ENCODE assay signal across 36 cellular contexts in genomic region chr1:18786149-18786548, GRCh38.
A peak's percentile ranks its signal among the peaks of the same experiment; 100 is the strongest.
DNase-seq lines count a peak whose midpoint lies in the region; ATAC-seq, FAIRE-seq and TF ChIP-seq lines count a peak whose summit lies in the region.
"Had no signal": no experiment of that assay in that cellular context is flagged by ENCODE, and none has a peak within 500 bp of the region (broad histone marks: within the 10 kb centered on the region; RNA-seq: fewer than 3 reads in every experiment).

No MANE protein-coding gene starts in this region.

- H2BK12ac ChIP-seq in H1 (ENCODE audit: low read depth, low read length): no peak overlapping the region; the same call in 1 of the 2 replicates

- no peak overlapping the region; the same call in 1 of the 2 replicates for H2AK5ac ChIP-seq in H1 (ENCODE audit: low read depth, low read length)

- no peak overlapping the region for H3K14ac ChIP-seq in H1 (ENCODE audit: insufficient read length)

- in situ Hi-C loops in K562 (cut with MboI): no loop called here

- H2BK5ac ChIP-seq in H1 (ENCODE audit: low read depth, low read length): no peak overlapping the region

- DNase-seq in GM23338 (ENCODE audit: low spot score) (no peak), RPMI7951 (ENCODE audit: low read depth) (peak; percentile 5), K562 (ENCODE audit: extremely low read depth in 1 of 4, low spot score in 3 of 4) (no peak), H1 (ENCODE audit: low read depth in 1 of 2, low spot score in 2 of 2) (no peak), DMS53 (lab: John Stamatoyannopoulos, UW) (no peak), NCI-H1417 treated with DMSO at 0.1 percent for 48 hours (lab: John Stamatoyannopoulos, UW) (no peak), NCI-H510A treated with DMSO at 0.1 percent for 48 hours (lab: John Stamatoyannopoulos, UW) (no peak)
- DNase-seq: 8988T; ACHN; AML-193; BE2C; C1 segment of cervical spinal cord; Caco-2; Calu3; CD4-positive, alpha-beta memory T cell; CD4-positive, alpha-beta T cell; CD4-positive, CD25-positive, alpha-beta regulatory T cell; CD8-positive, alpha-beta memory T cell; CD8-positive, alpha-beta T cell; COR-L47; DMS 273 treated with DMSO at 0.1 percent for 48 hours; DMS153; DMS79; DMS79 treated with DMSO at 0.1 percent for 48 hours; DND-41; EL had no signal

- H3K79me2 ChIP-seq in GM23338 (replicated peaks; ENCODE audit: insufficient read depth) (no peaks in the 10 kb centered on the region), K562 (ENCODE audit: control insufficient read depth, insufficient read depth, low read length) (no peaks in the 10 kb centered on the region), H1 (ENCODE audit: control insufficient read depth in 1 of 2, insufficient read depth in 2 of 2, low read length in 2 of 2) (no peaks in the 10 kb centered on the region)

- no peaks in the 10 kb centered on the region for H3K79me1 ChIP-seq in H1 (ENCODE audit: low read depth, low read length)

- H3F3A ChIP-seq in GM23338 (replicated peaks; ENCODE audit: low read depth): no peaks in the 10 kb centered on the region; the same call in 1 of the 2 replicates

- intact Hi-C loops in K562 (cut with micrococcal nuclease): no loop called here

- no peaks in the 10 kb centered on the region for H4K20me1 ChIP-seq in GM23338 (replicated peaks; ENCODE audit: insufficient read depth)
- H4K20me1 ChIP-seq in K562 (replicated peaks; ENCODE audit: control insufficient read depth, insufficient read depth, low read length): peaks cover 2% of the 10 kb centered on the region; the same call in 1 of the 2 replicates
- H4K20me1 ChIP-seq in H1 (replicated peaks in 1 of 2; ENCODE audit: control insufficient read depth in 1 of 2, insufficient read depth in 2 of 2, low read length in 2 of 2): no peaks in the 10 kb centered on the region
- H4K20me1 ChIP-seq: BLaER1; BLaER1 treated with 17β-estradiol and CSF1 and Interleukin-3, amounts not matched to agents 10 nM and 100 nM had no signal

- H3K9ac ChIP-seq in K562 (ENCODE audit: insufficient read depth in 1 of 2, low read depth in 2 of 2, low read length in 2 of 2): no peak overlapping the region
- H3K9ac ChIP-seq in H1 (replicated peaks in 1 of 4; ENCODE audit: extremely low read depth in 1 of 4, low read depth in 3 of 4, low read length in 3 of 4): no peak overlapping the region
- H3K9ac ChIP-seq: BLaER1; BLaER1 treated with 17β-estradiol and CSF1 and Interleukin-3, amounts not matched to agents 10 nM and 100 nM had no signal

- POLR2A ChIA-PET in K562 (lab: Yijun Ruan, JAX) (no interaction called here), H1 (lab: Charles Lee; ENCODE audit: partially characterized antibody) (interaction anchor here (0.9 kb wide), 1 partner anchor 87 kb away, joined by 3 read pairs; no protein-coding TSS in a partner anchor)

- H3K23ac ChIP-seq in H1 (ENCODE audit: insufficient read length): no peak overlapping the region

- H3K36me3 ChIP-seq in GM23338 (ENCODE audit: insufficient read depth) (no peaks in the 10 kb centered on the region), K562 (ENCODE audit: control insufficient read depth, insufficient read depth, low read length) (no peaks in the 10 kb centered on the region), H1 (ENCODE audit: control insufficient read depth in 2 of 4, insufficient read depth in 4 of 4, low read length in 3 of 4) (no peaks in the 10 kb centered on the region)
- H3K36me3 ChIP-seq: BE2C; BLaER1; BLaER1 treated with 17β-estradiol and CSF1 and Interleukin-3, amounts not matched to agents 10 nM and 100 nM had no signal

- TF ChIP-seq RAD21 in K562 (CRISPR knock-in tag; conservative IDR thresholded peaks at IDR 0.05 in 1 of 2, IDR thresholded peaks at IDR 0.05 in 1 of 2) (no peak), H1 (IDR thresholded peaks at IDR 0.05 in 1 of 2, conservative IDR thresholded peaks at IDR 0.05 in 1 of 2; ENCODE audit: low read depth in 2 of 2, low read length in 2 of 2) (no peak)

- no peak overlapping the region for H4K5ac ChIP-seq in H1 (ENCODE audit: insufficient read length, low read depth, low read length)

- H3K9me3 ChIP-seq in K562 (replicated peaks; ENCODE audit: control insufficient read depth, insufficient read depth, low read depth, low read length) (no peaks in the 10 kb centered on the region), H1 (ENCODE audit: insufficient read depth in 2 of 2, low read depth in 1 of 2, low read length in 1 of 2) (no peaks in the 10 kb centered on the region; a peak in 1 of 4 replicates)
- H3K9me3 ChIP-seq: A549; BE2C; BLaER1; BLaER1 treated with 17β-estradiol and CSF1 and Interleukin-3, amounts not matched to agents 10 nM and 100 nM; Caco-2 had no signal

- H2BK120ac ChIP-seq in H1 (replicated peaks; ENCODE audit: low read depth, low read length): no peak overlapping the region

- H2BK15ac ChIP-seq in H1 (ENCODE audit: low read length): no peak overlapping the region

- H3K56ac ChIP-seq in H1 (replicated peaks; ENCODE audit: insufficient read length, low read depth, low read length): no peak overlapping the region

- no peak for TF ChIP-seq CTCF in GM23338 (conservative IDR thresholded peaks at IDR 0.05; ENCODE audit: low read depth in 2 of 2)
- TF ChIP-seq CTCF in K562 (IDR thresholded peaks at IDR 0.05 in 2 of 3, conservative IDR thresholded peaks at IDR 0.05 in 1 of 3; ENCODE audit: insufficient read depth in 2 of 3, low read depth in 1 of 3, low read length in 3 of 3): no peak
- no peak for TF ChIP-seq CTCF in H1 (IDR thresholded peaks at IDR 0.05; ENCODE audit: control extremely low read depth in 1 of 3, insufficient read depth in 1 of 3, low read depth in 1 of 3, low read length in 3 of 3)

- H3K9me2 ChIP-seq in GM23338 (ENCODE audit: insufficient read depth): no peaks in the 10 kb centered on the region

- ATAC-seq in GM23338: no peak
- ATAC-seq in K562: no peak
- ATAC-seq in GM21723 (IDR thresholded peaks at IDR 0.05; ENCODE audit: unreplicated experiment): no peak
- ATAC-seq: A549; CD8-positive, alpha-beta T cell had no signal

- H3K4me3 ChIP-seq in GM23338 (no peak overlapping the region), K562 (no peak overlapping the region), H1 (ENCODE audit: extremely low read depth in 1 of 4, insufficient read depth in 2 of 4, low read depth in 3 of 4, low read length in 4 of 4) (no peak overlapping the region)
- H3K4me3 ChIP-seq: A549; BLaER1; BLaER1 treated with 17β-estradiol and CSF1 and Interleukin-3, amounts not matched to agents 10 nM and 100 nM had no signal

- no peak overlapping the region for H3K18ac ChIP-seq in H1 (ENCODE audit: extremely low read depth, low read length)

- no peak for TF ChIP-seq EP300 in K562 (IDR thresholded peaks at IDR 0.05; ENCODE audit: low read length)
- no peak for TF ChIP-seq EP300 in H1 (IDR thresholded peaks at IDR 0.05; ENCODE audit: borderline replicate concordance in 1 of 2, low read depth in 2 of 2, low read length in 2 of 2)

- CTCF ChIA-PET in K562 (lab: Yijun Ruan, JAX; ENCODE audit: low intra/inter-chr PET ratio): no interaction called here
- CTCF ChIA-PET in H1 (lab: Charles Lee; ENCODE audit: partially characterized antibody): interaction anchor here (0.8 to 4.8 kb wide), 6 partner anchors 9 to 189 kb away, joined by 3 to 23 read pairs (median 8); no protein-coding TSS in a partner anchor

- H2BK20ac ChIP-seq in H1 (ENCODE audit: low read length): peak overlapping the region; percentile 48; the same call in 1 of the 2 replicates

- H3K4ac ChIP-seq in H1 (replicated peaks; ENCODE audit: insufficient read length, low read depth, low read length): no peak overlapping the region

- BruUV-seq in K562 (replicated peaks; lab: Mats Ljungman, UMichigan): no TSS peak

- H2AFZ ChIP-seq in GM23338 (no peak overlapping the region), K562 (ENCODE audit: low read depth, low read length) (no peak overlapping the region), H1 (ENCODE audit: low read length) (no peak overlapping the region)

- H4K8ac ChIP-seq in H1 (ENCODE audit: extremely low read depth, insufficient read depth, low read length): no peak overlapping the region

- H3K9me1 ChIP-seq in K562 (ENCODE audit: control insufficient read depth, insufficient read depth, low read length): no peaks in the 10 kb centered on the region

- peaks cover 24% of the 10 kb centered on the region for H3K4me1 Mint-ChIP-seq in GM23338
- H3K4me1 Mint-ChIP-seq: B cell; CD14-positive monocyte; CD4-positive, alpha-beta memory T cell; CD4-positive, CD25-positive, alpha-beta regulatory T cell; CD8-positive, alpha-beta memory T cell had no signal

- no peaks in the 10 kb centered on the region; the same call in 1 of the 2 replicates for H3K23me2 ChIP-seq in H1 (ENCODE audit: low read depth, low read length)

- FAIRE-seq in K562 (lab: Jason Lieb, UNC) (no peak), H1 (lab: Jason Lieb, UNC) (no peak)
- FAIRE-seq: A204.1, A549, D721Med had no signal

- H3K27ac ChIP-seq in GM23338 (ENCODE audit: low read depth): no peak overlapping the region
- H3K27ac ChIP-seq in K562 (ENCODE audit: extremely low read depth, low read depth, low read length): no peak overlapping the region
- no peak overlapping the region for H3K27ac ChIP-seq in H1 (ENCODE audit: low read depth, low read length)
- H3K27ac ChIP-seq: 22Rv1; A549; BLaER1; BLaER1 treated with 17β-estradiol and CSF1 and Interleukin-3, amounts not matched to agents 10 nM and 100 nM; C4-2B had no signal

- no peaks in the 10 kb centered on the region; the same call in 2 of the 3 replicates for H3K9me3 Mint-ChIP-seq in GM23338
- H3K9me3 Mint-ChIP-seq: CD4-positive, alpha-beta T cell; CD4-positive, CD25-positive, alpha-beta regulatory T cell; CD8-positive, alpha-beta T cell had no signal

- H3K4me3 Mint-ChIP-seq in GM23338: no peak overlapping the region
- H3K4me3 Mint-ChIP-seq: B cell; CD14-positive monocyte; CD4-positive, alpha-beta memory T cell; CD4-positive, alpha-beta T cell; CD4-positive, CD25-positive, alpha-beta regulatory T cell; CD8-positive, alpha-beta memory T cell; CD8-positive, alpha-beta T cell had no signal

- TF ChIP-seq POLR2A in K562 (conservative IDR thresholded peaks at IDR 0.05) (no peak), H1 (IDR thresholded peaks at IDR 0.05; ENCODE audit: control extremely low read depth in 1 of 2, low read depth in 2 of 2, low read length in 2 of 2) (no peak)

- H3K4me2 ChIP-seq in GM23338: peak overlapping the region; percentile 90; the same call in 1 of the 2 replicates
- H3K4me2 ChIP-seq in K562 (ENCODE audit: insufficient read depth, low read length): no peak overlapping the region
- H3K4me2 ChIP-seq in H1 (ENCODE audit: insufficient read depth in 1 of 2, low read depth in 2 of 2, low read length in 2 of 2): no peak overlapping the region
- H3K4me2 ChIP-seq: A549; BLaER1; BLaER1 treated with 17β-estradiol and CSF1 and Interleukin-3, amounts not matched to agents 10 nM and 100 nM had no signal

- H3K4me1 ChIP-seq in GM23338 (ENCODE audit: insufficient read depth) (peaks cover 15% of the 10 kb centered on the region), K562 (replicated peaks in 1 of 2; ENCODE audit: control insufficient read depth in 2 of 2, insufficient read depth in 2 of 2, low read length in 2 of 2) (peaks cover 0 to 9% of the 10 kb centered on the region in 2 experiments; a peak in 2 of 5 replicates), H1 (replicated peaks in 1 of 4; ENCODE audit: control insufficient read depth in 3 of 4, insufficient read depth in 4 of 4, low read length in 3 of 4) (peaks cover 2 to 13% (median 5%) of the 10 kb centered on the region in 4 experiments; a peak in 6 of 7 replicates)
- H3K4me1 ChIP-seq: A549; BE2C; BLaER1; BLaER1 treated with 17β-estradiol and CSF1 and Interleukin-3, amounts not matched to agents 10 nM and 100 nM; Caco-2 had no signal

- no peaks in the 10 kb centered on the region for H3K36me3 Mint-ChIP-seq in GM23338 (ENCODE audit: low read depth)
- H3K36me3 Mint-ChIP-seq: CD14-positive monocyte; CD4-positive, alpha-beta memory T cell; CD4-positive, CD25-positive, alpha-beta regulatory T cell; CD8-positive, alpha-beta memory T cell; CD8-positive, alpha-beta T cell had no signal

- WGBS in K562 (ENCODE audit: insufficient coverage, low coverage, missing lambda C conversion rate): 15% methylated on average over 3 of the region's 3 CpGs
- WGBS in H1 (ENCODE audit: extremely low coverage in 1 of 2, insufficient coverage in 1 of 2, insufficient read length in 1 of 2, insufficient replicate concordance in 2 of 2, low coverage in 1 of 2, low lambda C conversion rate in 2 of 2, missing lambda C conversion rate in 1 of 2), 2 experiments: 80% methylated on average over 3 of the region's 3 CpGs; no CpG with 5 or more reads in 1 of the 2 experiments

- H3K27ac Mint-ChIP-seq in GM23338: no peak overlapping the region
- H3K27ac Mint-ChIP-seq: B cell; CD4-positive, alpha-beta T cell; CD4-positive, CD25-positive, alpha-beta regulatory T cell; CD8-positive, alpha-beta memory T cell; CD8-positive, alpha-beta T cell had no signal

- H4K91ac ChIP-seq in H1 (replicated peaks; ENCODE audit: insufficient read length, low read length): no peak overlapping the region

- H3K27me3 ChIP-seq in GM23338 (ENCODE audit: insufficient read depth): peaks cover 10% of the 10 kb centered on the region
- peaks cover 41 to 45% of the 10 kb centered on the region in 2 experiments for H3K27me3 ChIP-seq in K562 (ENCODE audit: control insufficient read depth in 2 of 2, insufficient read depth in 2 of 2, low read length in 2 of 2)
- peaks cover 0 to 6% (median 0%) of the 10 kb centered on the region in 4 experiments; a peak in 4 of 7 replicates for H3K27me3 ChIP-seq in H1 (replicated peaks in 1 of 4; ENCODE audit: control insufficient read depth in 3 of 4, extremely low read depth in 1 of 4, insufficient read depth in 3 of 4, low read length in 3 of 4)
- H3K27me3 ChIP-seq: BE2C; BLaER1; BLaER1 treated with 17β-estradiol and CSF1 and Interleukin-3, amounts not matched to agents 10 nM and 100 nM had no signal

- H3K27me3 Mint-ChIP-seq in GM23338 (ENCODE audit: insufficient read depth, low read depth, poor library complexity): peaks cover 25% of the 10 kb centered on the region
